ENCODE assay signal across 20 cellular contexts in the genomic region with DNA sequence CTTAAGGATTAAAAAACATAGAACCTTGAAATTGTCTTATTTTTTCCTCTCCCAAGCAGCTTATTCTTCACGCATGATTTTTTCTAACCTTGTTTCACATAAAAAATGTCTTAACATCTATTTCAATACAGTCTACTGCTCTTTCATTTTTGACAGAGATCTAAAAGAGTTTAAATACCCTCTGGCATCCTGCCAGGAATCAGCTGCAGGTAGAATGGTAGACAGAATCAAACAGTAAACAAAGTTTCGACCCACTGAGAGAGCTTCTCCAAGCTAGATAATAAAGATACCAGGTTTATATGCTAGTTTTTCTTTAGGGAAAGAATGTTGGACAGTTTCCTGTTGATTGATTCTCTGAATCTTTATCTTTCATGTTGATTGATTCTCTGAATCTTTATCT.
DNase-seq lines count a peak whose midpoint lies in the region; ATAC-seq, FAIRE-seq and TF ChIP-seq lines count a peak whose summit lies in the region.
"Had no signal": no experiment of that assay in that cellular context is flagged by ENCODE, and none has a peak within 500 bp of the region (broad histone marks: within the 10 kb centered on the region; RNA-seq: fewer than 3 reads in every experiment).

No MANE protein-coding gene starts in this region.

- H3K36me3 Mint-ChIP-seq in neural progenitor cell = no peaks in the 10 kb centered on the region

- no peaks in the 10 kb centered on the region for H3K9me3 ChIP-seq in neural progenitor cell (ENCODE audit: low read depth)

- no peak for FAIRE-seq in urothelium cell line (lab: Jason Lieb, UNC)
- FAIRE-seq: G401.6, GM12891, GM18507 had no signal

- no peaks in the 10 kb centered on the region for H4K20me1 ChIP-seq in neural progenitor cell (ENCODE audit: low read depth)

- H3K4me3 ChIP-seq in neural progenitor cell = no peak overlapping the region
- H3K4me3 ChIP-seq: SK-N-MC had no signal

- no peak overlapping the region for H3K9ac ChIP-seq in neural progenitor cell

- ATAC-seq in HG02981 (IDR thresholded peaks at IDR 0.05; ENCODE audit: unreplicated experiment) (no peak), sciatic nerve (no peak)
- ATAC-seq: Panc1 had no signal

- H3K27me3 Mint-ChIP-seq in neural progenitor cell (ENCODE audit: insufficient read depth, low read depth) = peaks cover 2% of the 10 kb centered on the region

- DNase-seq in NCI-H82 (lab: John Stamatoyannopoulos, UW) (peak; percentile 42), NCI-H82 treated with DMSO at 0.1 percent for 48 hours (lab: John Stamatoyannopoulos, UW; ENCODE audit: unreplicated experiment) (no peak), NCI-H1105 (lab: John Stamatoyannopoulos, UW) (peak; percentile 68), NCI-H345 (lab: John Stamatoyannopoulos, UW) (peak; percentile 82), neural progenitor cell (ENCODE audit: low spot score) (no peak), urothelium cell line (ENCODE audit: low spot score) (no peak), sciatic nerve (ENCODE audit: low spot score) (no peak)
- DNase-seq: DND-41, HCEC 1CT, KBM-7, NCI-H187 treated with DMSO at 0.1 percent for 48 hours, NCI-H526 treated with DMSO at 0.1 percent for 48 hours had no signal

- no peaks in the 10 kb centered on the region for H3F3A ChIP-seq in neural progenitor cell (ENCODE audit: low read depth)

- H3K4me3 Mint-ChIP-seq in neural progenitor cell = no peak overlapping the region

- no peaks in the 10 kb centered on the region for H3K4me1 ChIP-seq in neural progenitor cell

- H3K27ac ChIP-seq in neural progenitor cell = no peak overlapping the region
- H3K27ac ChIP-seq: C4-2B, HL-60, SK-N-MC had no signal

- H2AFZ ChIP-seq in neural progenitor cell (replicated peaks) = peak overlapping the region; percentile 34

- H3K27me3 ChIP-seq in neural progenitor cell = no peaks in the 10 kb centered on the region

- H3K4me1 Mint-ChIP-seq in neural progenitor cell = peaks cover 2% of the 10 kb centered on the region

- intact Hi-C loops in sciatic nerve (cut with DNase I) = no loop called here

- no peaks in the 10 kb centered on the region for H3K36me3 ChIP-seq in neural progenitor cell

- H3K9me3 Mint-ChIP-seq in neural progenitor cell = no peaks in the 10 kb centered on the region

- H3K27ac Mint-ChIP-seq in neural progenitor cell = no peak overlapping the region

- H3K4me2 ChIP-seq in neural progenitor cell = no peak overlapping the region

- H3K79me2 ChIP-seq in neural progenitor cell (ENCODE audit: low read depth) = no peaks in the 10 kb centered on the region

- no peak for TF ChIP-seq CTCF in neural progenitor cell (IDR thresholded peaks at IDR 0.05)

Comparison
In these comparisons a context has a peak if more than half of its experiments do, and no peak if none do; other contexts are left out.
1. DNase-seq: peak in NCI-H82 (single experiment), NCI-H1105 (single experiment) and NCI-H345 (single experiment); none in NCI-H82 treated with DMSO at 0.1 percent for 48 hours (single experiment), neural progenitor cell (single experiment), urothelium cell line (single experiment) and sciatic nerve (single experiment).